Comparison of ENCODE assay signal across 8 cellular contexts in genomic region chr5:40904205-40904993, GRCh38. TPM values are rescaled to one million over a fixed set of nuclear protein-coding genes. Genes with fewer than 3 reads are reported as not detected.
DNase-seq lines count a peak whose midpoint lies in the region; ATAC-seq and TF ChIP-seq lines count a peak whose summit lies in the region.

No MANE protein-coding gene starts in this region.

- H3K27me3 ChIP-seq in NT2/D1 (ENCODE audit: insufficient read depth, insufficient read length) (no peaks in the 10 kb centered on the region), body of pancreas (no peaks in the 10 kb centered on the region)

- peak overlapping the region in 2 of 4 donors; percentile 27 for H3K27ac ChIP-seq in body of pancreas

- TF ChIP-seq POLR2A in body of pancreas (IDR thresholded peaks at IDR 0.05), result no peak

- H3K4me3 ChIP-seq in NT2/D1 (ENCODE audit: insufficient read length, low read depth) (no peak overlapping the region), body of pancreas (no peak overlapping the region)

- H3K36me3 ChIP-seq in NT2/D1 (ENCODE audit: insufficient read depth, insufficient read length, low read length), result no peaks in the 10 kb centered on the region
- no peaks in the 10 kb centered on the region for H3K36me3 ChIP-seq in body of pancreas (replicated peaks in 1 of 2; ENCODE audit: insufficient read depth in 1 of 2, low read depth in 2 of 2)

- ATAC-seq in GM21526 (IDR thresholded peaks at IDR 0.05; ENCODE audit: low FRiP score, unreplicated experiment), result peak; percentile 94
- ATAC-seq in body of pancreas, result peak; percentile 95

- peak; percentile 76 for DNase-seq in SIG-M5 treated with dmso at 0.1 percent for 504 hours (lab: John Stamatoyannopoulos, UW; ENCODE audit: unreplicated experiment)
- DNase-seq in SIG-M5 (lab: John Stamatoyannopoulos, UW), result no peak
- peak; percentile 50 for DNase-seq in HS-5 (ENCODE audit: low read depth)
- peak; percentile 66 for DNase-seq in NT2/D1 (ENCODE audit: low read depth, low spot score)
- peak; percentile 74 to 87 (median 80) for DNase-seq in body of pancreas
- DNase-seq in iris pigment epithelial cell (ENCODE audit: low read depth), result peak; percentile 73
- DNase-seq in stimulated activated CD8-positive, alpha-beta memory T cell treated with anti-CD3 and anti-CD28 coated beads, Interleukin-4, amount 100 ng/mL, for 48 hours, result peak; percentile 42

- H3K4me1 ChIP-seq in NT2/D1 (ENCODE audit: insufficient read depth, insufficient read length) (no peaks in the 10 kb centered on the region), body of pancreas (peaks cover 19% of the 10 kb centered on the region)

- intact Hi-C loops in body of pancreas (cut with DNase I), result loop anchor here (10.0 kb wide), 1 partner anchor 620 kb away; no protein-coding TSS in a partner anchor

- TF ChIP-seq CTCF in body of pancreas (IDR thresholded peaks at IDR 0.05), result peak; percentile 82 to 96 (median 93)

- H3K9ac ChIP-seq in NT2/D1 (ENCODE audit: insufficient read length, low read depth), result no peak overlapping the region

- H3K9me3 ChIP-seq in NT2/D1 (ENCODE audit: insufficient read depth, low read length) (no peaks in the 10 kb centered on the region), body of pancreas (no peaks in the 10 kb centered on the region)

- 6 to 11% methylated on average over 7 of the region's 7 CpGs for WGBS in body of pancreas, 2 donors

RNA-seq across cellular contexts. Expression of gene C7, which starts 4.9 kb away (rescaled TPM):
- total RNA-seq in body of pancreas, result 100 to 1,000 TPM; 288 to 392 TPM
